ENCODE assay signal across 24 cellular contexts in genomic region chr17:44539664-44540063, GRCh38. TPM values are rescaled to one million over a fixed set of nuclear protein-coding genes. Genes with fewer than 3 reads are reported as not detected.
DNase-seq lines count a peak whose midpoint lies in the region; ATAC-seq and FAIRE-seq lines count a peak whose summit lies in the region.
"Had no signal": no experiment of that assay in that cellular context is flagged by ENCODE, and none has a peak within 500 bp of the region (broad histone marks: within the 10 kb centered on the region; RNA-seq: fewer than 3 reads in every experiment).

No MANE protein-coding gene starts in this region.

- no CpG with 5 or more reads among the region's 16 CpGs for WGBS in trophoblast cell (ENCODE audit: extremely low coverage, insufficient coverage, insufficient read length)

- peak overlapping the region; percentile 28 for H2BK5ac ChIP-seq in trophoblast cell (ENCODE audit: low read depth, low read length, poor library complexity)

- H3K9me3 ChIP-seq in iPS-20b (ENCODE audit: insufficient read depth, low read depth, low read length), result no peaks in the 10 kb centered on the region
- H3K9me3 ChIP-seq in trophoblast cell (ENCODE audit: insufficient read depth, low read depth, low read length), result no peaks in the 10 kb centered on the region
- H3K9me3 ChIP-seq: ascending aorta, heart right ventricle, suprapubic skin, vagina had no signal

- H3K14ac ChIP-seq in trophoblast cell (ENCODE audit: low read length), result no peak overlapping the region

- peak overlapping the region; percentile 19 for H2BK12ac ChIP-seq in trophoblast cell (ENCODE audit: low read length)

- no peak overlapping the region for H3K4ac ChIP-seq in trophoblast cell (ENCODE audit: low read depth, low read length)

- H3K4me3 ChIP-seq in iPS-20b (ENCODE audit: low read length) (peak overlapping the region; percentile 54; the same call in 1 of the 2 replicates), trophoblast cell (ENCODE audit: low read depth, low read length) (no peak overlapping the region)
- H3K4me3 ChIP-seq: ascending aorta, heart right ventricle, suprapubic skin, vagina had no signal

- no peak overlapping the region for H4K12ac ChIP-seq in trophoblast cell (ENCODE audit: low read depth, low read length)

- no peak overlapping the region for H4K8ac ChIP-seq in trophoblast cell (ENCODE audit: low read depth, low read length)

- H3K23ac ChIP-seq in trophoblast cell (ENCODE audit: low read length), result no peak overlapping the region

- H3K27me3 ChIP-seq in iPS-20b (ENCODE audit: insufficient read depth, low read length), result peaks cover 77% of the 10 kb centered on the region
- no peaks in the 10 kb centered on the region for H3K27me3 ChIP-seq in trophoblast cell (ENCODE audit: insufficient read depth, low read length)
- H3K27me3 ChIP-seq: ascending aorta, vagina had no signal

- H3K36me3 ChIP-seq in iPS-20b (ENCODE audit: insufficient read depth, low read depth, low read length) (no peaks in the 10 kb centered on the region), trophoblast cell (ENCODE audit: control insufficient read depth in 1 of 2, insufficient read depth in 2 of 2, low read length in 2 of 2) (no peaks in the 10 kb centered on the region)
- H3K36me3 ChIP-seq: ascending aorta, heart right ventricle, suprapubic skin, vagina had no signal

- H3K4me1 ChIP-seq in iPS-20b (ENCODE audit: insufficient read depth, low read length) (peaks cover 29% of the 10 kb centered on the region), trophoblast cell (ENCODE audit: control insufficient read depth in 1 of 2, insufficient read depth in 2 of 2, low read length in 2 of 2) (peaks cover 27 to 51% of the 10 kb centered on the region in 2 experiments)
- H3K4me1 ChIP-seq: suprapubic skin, vagina had no signal

- no peak overlapping the region for H3K18ac ChIP-seq in trophoblast cell (ENCODE audit: low read length)

- no peak overlapping the region for H3K27ac ChIP-seq in iPS-20b (ENCODE audit: low read length)
- no peak overlapping the region for H3K27ac ChIP-seq in trophoblast cell (ENCODE audit: low read depth, low read length)
- H3K27ac ChIP-seq: ascending aorta, C4-2B, heart right ventricle, suprapubic skin, vagina had no signal

- H3K79me2 ChIP-seq in trophoblast cell (ENCODE audit: control insufficient read depth, insufficient read depth, low read length, poor library complexity), result peaks cover 2% of the 10 kb centered on the region

- H2AFZ ChIP-seq in trophoblast cell (ENCODE audit: insufficient read depth, low read length, poor library complexity), result no peak overlapping the region

- H3K9ac ChIP-seq in iPS-20b (ENCODE audit: low read depth, low read length) (no peak overlapping the region), trophoblast cell (ENCODE audit: low read length) (no peak overlapping the region)

- ATAC-seq in GM21723 (IDR thresholded peaks at IDR 0.05; ENCODE audit: unreplicated experiment) (no peak), GM21528 (IDR thresholded peaks at IDR 0.05; ENCODE audit: low FRiP score, unreplicated experiment) (no peak)
- ATAC-seq: heart right ventricle; Right ventricle myocardium inferior; stimulated activated effector memory CD8-positive, alpha-beta T cell treated with anti-CD3 and anti-CD28 coated beads, Interleukin-12 subunit alpha, Interleukin-12 subunit beta, amount 100 ng/mL, for 72 hours had no signal

- H4K91ac ChIP-seq in trophoblast cell (ENCODE audit: low read depth, low read length), result peak overlapping the region; percentile 50

- peak; percentile 68 for FAIRE-seq in HTR-8/SVneo (lab: Jason Lieb, UNC)
- FAIRE-seq: D721Med, kidney had no signal

- DNase-seq in HTR-8/SVneo (ENCODE audit: insufficient read length, low spot score), result no peak
- DNase-seq in cerebellar cortex (ENCODE audit: low spot score), result peak; percentile 10
- no peak for DNase-seq in trophoblast cell
- DNase-seq in D341Med (ENCODE audit: low spot score), result no peak
- DNase-seq in SHP77 treated with DMSO at 0.1 percent for 48 hours (lab: John Stamatoyannopoulos, UW), result no peak
- DNase-seq: erythroblast, foreskin fibroblast, heart right ventricle, kidney, NCI-H1105 treated with DMSO at 0.1 percent for 48 hours, NCI-H2081 treated with DMSO at 0.1 percent for 48 hours, NCI-H446, T-helper 9 cell had no signal

- no peak overlapping the region for H2AK5ac ChIP-seq in trophoblast cell (ENCODE audit: low read length)

- H3K4me2 ChIP-seq in trophoblast cell (ENCODE audit: low read length), result peak overlapping the region; percentile 34

- H3K79me1 ChIP-seq in trophoblast cell (ENCODE audit: low read length), result peaks cover 35% of the 10 kb centered on the region

- H2BK120ac ChIP-seq in trophoblast cell (ENCODE audit: insufficient read depth, low read length, poor library complexity), result peak overlapping the region; percentile 33

RNA-seq across cellular contexts. Expression of gene FZD2, which starts 17.6 kb away (rescaled TPM):
- polyA plus RNA-seq in trophoblast cell (2013), result 24.1 and 24.3 TPM in 2 replicates
- polyA plus RNA-seq: IgD-negative memory B cell had no signal

RNA-seq across cellular contexts. Expression of gene GPATCH8, which starts 36.5 kb away (rescaled TPM):
- polyA plus RNA-seq in trophoblast cell (2013), result 22.0 and 22.6 TPM in 2 replicates
